In genomic region chr1:223123238-223123976, GRCh38 we compare ENCODE assay signal across 8 cellular contexts. TPM values are rescaled to one million over a fixed set of nuclear protein-coding genes. Genes with fewer than 3 reads are reported as not detected.
A peak's percentile ranks its signal among the peaks of the same experiment; 100 is the strongest.
DNase-seq lines count a peak whose midpoint lies in the region; ATAC-seq and TF ChIP-seq lines count a peak whose summit lies in the region.

No MANE protein-coding gene starts in this region.

- DNase-seq in AG09319 (ENCODE audit: extremely low read depth, low read depth) = no peak
- peak; percentile 86 for DNase-seq in NCI-H345 (lab: John Stamatoyannopoulos, UW)
- peak; percentile 51 to 69 for DNase-seq in activated CD4-positive, alpha-beta T cell treated with anti-CD3 and anti-CD28 coated beads for 24 hours (ENCODE audit: low read depth in 2 of 2)
- peak; percentile 74 for DNase-seq in choroid plexus epithelial cell (ENCODE audit: low read depth)
- peak; percentile 74 for DNase-seq in lung (ENCODE audit: low spot score)
- DNase-seq in stimulated activated CD8-positive, alpha-beta memory T cell treated with anti-CD3 and anti-CD28 coated beads, Interleukin-15, amount 100 ng/mL, for 24 hours (ENCODE audit: low read depth) = peak; percentile 31

- H3K9me3 ChIP-seq in lung (ENCODE audit: control insufficient read depth in 2 of 2, insufficient read depth in 1 of 2, low read length in 1 of 2) = no peaks in the 10 kb centered on the region

- TF ChIP-seq CTCF in AG09319 (IDR thresholded peaks at IDR 0.05; ENCODE audit: low read depth, low read length) (peak; percentile 89), choroid plexus epithelial cell (conservative IDR thresholded peaks at IDR 0.05; ENCODE audit: low read depth, low read length) (peak; percentile 95), lung (IDR thresholded peaks at IDR 0.05; ENCODE audit: control extremely low read depth, extremely low read depth) (peak; percentile 71)

- H3K27ac ChIP-seq in lung (ENCODE audit: low read depth in 1 of 2, low read length in 1 of 2) = no peak overlapping the region

- H3K36me3 ChIP-seq in lung (ENCODE audit: control insufficient read depth in 2 of 2, insufficient read depth in 2 of 2, low read length in 2 of 2) = peaks cover 0 to 2% of the 10 kb centered on the region in 2 donors

- WGBS in lung, 2 donors = 31 to 34% methylated on average over 16 of the region's 16 CpGs

- H3K4me3 ChIP-seq in choroid plexus epithelial cell (ENCODE audit: low read depth, low read length) = no peak overlapping the region
- H3K4me3 ChIP-seq in lung = peak overlapping the region; percentile 20

- H3K27me3 ChIP-seq in lung (ENCODE audit: control insufficient read depth, insufficient read depth) = no peaks in the 10 kb centered on the region

- H3K4me1 ChIP-seq in lung (ENCODE audit: control insufficient read depth in 2 of 2, insufficient read depth in 2 of 2, low read length in 2 of 2) = peaks cover 0 to 6% of the 10 kb centered on the region in 2 donors

- peak; percentile 89 for ATAC-seq in GM18873 (IDR thresholded peaks at IDR 0.05; ENCODE audit: low FRiP score, unreplicated experiment)
- peak; percentile 72 for ATAC-seq in HG03108 (IDR thresholded peaks at IDR 0.05; ENCODE audit: unreplicated experiment)
- ATAC-seq in lung (ENCODE audit: insufficient read depth, low FRiP score) = peak; percentile 86

RNA-seq across cellular contexts. Expression of gene TLR5, which starts 19.6 kb away (rescaled TPM):
- total RNA-seq in lung = 10 to 100 TPM; 14.2 to 21.2 TPM
- polyA plus RNA-seq in lung = 10 to 100 TPM in 1 of 2 donors, 1 to 10 TPM in 1; 3.0 to 23.6 TPM
